In genomic region chr7:24916463-24917040, GRCh38 we compare ENCODE assay signal across 21 cellular contexts.
A peak's percentile ranks its signal among the peaks of the same experiment; 100 is the strongest.
DNase-seq lines count a peak whose midpoint lies in the region; ATAC-seq lines count a peak whose summit lies in the region.
"Had no signal": no experiment of that assay in that cellular context is flagged by ENCODE, and none has a peak within 500 bp of the region (broad histone marks: within the 10 kb centered on the region; RNA-seq: fewer than 3 reads in every experiment).

No MANE protein-coding gene starts in this region.

- peaks cover 23% of the 10 kb centered on the region for H3K36me3 Mint-ChIP-seq in activated T-cell treated with anti-CD3 and anti-CD28 coated beads, Interleukin-2, amount 50 U/mL, for 4 hours (ENCODE audit: insufficient read depth)
- peaks cover 16 to 29% of the 10 kb centered on the region in 2 donors for H3K36me3 Mint-ChIP-seq in stimulated activated naive B cell treated with anti-CD40 and anti-IgM and Interleukin-4, amounts not matched to agents 10 μg/mL and 1 μg/mL and 100 μg/mL, for 72 hours
- H3K36me3 Mint-ChIP-seq: mesothelial cell of epicardium had no signal

- no peaks in the 10 kb centered on the region for H3K27me3 ChIP-seq in Karpas-422 (ENCODE audit: low read length)
- H3K27me3 ChIP-seq: cardiac muscle cell, heart left ventricle, left lung, sigmoid colon, tibial artery had no signal

- no peaks in the 10 kb centered on the region for H3K9me2 ChIP-seq in Karpas-422 (replicated peaks; ENCODE audit: insufficient read depth, low read length)

- peaks cover 99% of the 10 kb centered on the region for H3K79me2 ChIP-seq in Karpas-422 (ENCODE audit: low read length)

- peaks cover 99% of the 10 kb centered on the region for H3K4me1 ChIP-seq in Karpas-422 (ENCODE audit: low read length)
- H3K4me1 ChIP-seq: tibial artery had no signal

- H3K36me3 ChIP-seq in Karpas-422 (ENCODE audit: insufficient read depth, low read length), result peaks cover 13% of the 10 kb centered on the region; the same call in 1 of the 2 replicates
- H3K36me3 ChIP-seq: cardiac muscle cell, heart left ventricle, left lung, sigmoid colon, tibial artery had no signal

- peaks cover 3% of the 10 kb centered on the region for H3K9me3 Mint-ChIP-seq in activated T-cell treated with anti-CD3 and anti-CD28 coated beads, Interleukin-2, amount 50 U/mL, for 4 hours
- peaks cover 0 to 2% of the 10 kb centered on the region in 2 donors for H3K9me3 Mint-ChIP-seq in stimulated activated naive B cell treated with anti-CD40 and anti-IgM and Interleukin-4, amounts not matched to agents 10 μg/mL and 1 μg/mL and 100 μg/mL, for 72 hours
- H3K9me3 Mint-ChIP-seq: dendritic cell treated with granulocyte-macrophage colony-stimulating factor and Interleukin-4, amounts not matched to agents 40 ng/mL and 50 ng/mL, for 4 days; nephron progenitor cell had no signal

- no peak overlapping the region for H3K4me3 ChIP-seq in Karpas-422 (ENCODE audit: low read length)
- H3K4me3 ChIP-seq: cardiac muscle cell, GM23248, heart left ventricle, left lung, sigmoid colon, tibial artery had no signal

- peak overlapping the region; percentile 48 for H3K4me3 Mint-ChIP-seq in activated T-cell treated with anti-CD3 and anti-CD28 coated beads, Interleukin-2, amount 50 U/mL, for 4 hours
- peak overlapping the region; percentile 4 to 5 for H3K4me3 Mint-ChIP-seq in stimulated activated naive B cell treated with anti-CD40 and anti-IgM and Interleukin-4, amounts not matched to agents 10 μg/mL and 1 μg/mL and 100 μg/mL, for 72 hours
- H3K4me3 Mint-ChIP-seq: dendritic cell treated with granulocyte-macrophage colony-stimulating factor and Interleukin-4, amounts not matched to agents 40 ng/mL and 50 ng/mL, for 4 days; mesothelial cell of epicardium; nephron progenitor cell had no signal

- peaks cover 69% of the 10 kb centered on the region for H3K4me1 Mint-ChIP-seq in activated T-cell treated with anti-CD3 and anti-CD28 coated beads, Interleukin-2, amount 50 U/mL, for 4 hours (ENCODE audit: low read depth)
- peaks cover 65 to 96% of the 10 kb centered on the region in 2 donors for H3K4me1 Mint-ChIP-seq in stimulated activated naive B cell treated with anti-CD40 and anti-IgM and Interleukin-4, amounts not matched to agents 10 μg/mL and 1 μg/mL and 100 μg/mL, for 72 hours
- H3K4me1 Mint-ChIP-seq: nephron progenitor cell had no signal

- peak overlapping the region; percentile 59 for H3K27ac Mint-ChIP-seq in stimulated activated naive B cell treated with anti-CD40 and anti-IgM and Interleukin-4, amounts not matched to agents 10 μg/mL and 1 μg/mL and 100 μg/mL, for 72 hours
- H3K27ac Mint-ChIP-seq: dendritic cell treated with granulocyte-macrophage colony-stimulating factor and Interleukin-4, amounts not matched to agents 40 ng/mL and 50 ng/mL, for 4 days; mesothelial cell of epicardium; nephron progenitor cell had no signal

- no peak for DNase-seq in activated T-cell treated with anti-CD3 and anti-CD28 coated beads, Interleukin-2, amount 50 U/mL, for 4 hours
- DNase-seq in activated T-cell treated with anti-CD3 and anti-CD28 coated beads for 4 hours (no peak), Karpas-422 (no peak), amniotic epithelial cell (ENCODE audit: low read depth) (peak; percentile 66), NCI-H2196 treated with DMSO at 0.1 percent for 48 hours (lab: John Stamatoyannopoulos, UW; ENCODE audit: unreplicated experiment) (no peak)
- no peak for DNase-seq in stimulated activated naive B cell treated with anti-CD40 and anti-IgM and Interleukin-4, amounts not matched to agents 10 μg/mL and 1 μg/mL and 100 μg/mL, for 72 hours
- DNase-seq: activated CD4-positive, alpha-beta T cell treated with anti-CD3 and anti-CD28 coated beads for 4 hours; GM23248; heart left ventricle; left lung; NCI-H2029; nephron progenitor cell; NK-92 treated with Interleukin-12 subunit alpha and Interleukin-12 subunit beta, amount 100 ng/mL, for 24 hours; sigmoid colon; tibial artery had no signal

- H2AFZ ChIP-seq in Karpas-422 (ENCODE audit: low read length), result no peak overlapping the region
- H2AFZ ChIP-seq: GM23248 had no signal

- H4K20me1 ChIP-seq in Karpas-422 (ENCODE audit: insufficient read depth, low read depth, low read length), result peaks cover 32% of the 10 kb centered on the region

- no peaks in the 10 kb centered on the region for H3K9me3 ChIP-seq in Karpas-422 (ENCODE audit: low read length)
- H3K9me3 ChIP-seq: heart left ventricle, left lung, sigmoid colon, tibial artery had no signal

- no peak overlapping the region for H3K9ac ChIP-seq in Karpas-422 (ENCODE audit: low read length)
- H3K9ac ChIP-seq: GM23248, KMS-11 had no signal

- no peaks in the 10 kb centered on the region for H3K27me3 Mint-ChIP-seq in activated T-cell treated with anti-CD3 and anti-CD28 coated beads, Interleukin-2, amount 50 U/mL, for 4 hours (ENCODE audit: low read depth)
- no peaks in the 10 kb centered on the region for H3K27me3 Mint-ChIP-seq in stimulated activated naive B cell treated with anti-CD40 and anti-IgM and Interleukin-4, amounts not matched to agents 10 μg/mL and 1 μg/mL and 100 μg/mL, for 72 hours
- H3K27me3 Mint-ChIP-seq: dendritic cell treated with granulocyte-macrophage colony-stimulating factor and Interleukin-4, amounts not matched to agents 40 ng/mL and 50 ng/mL, for 4 days had no signal

- ATAC-seq in activated T-cell treated with anti-CD3 and anti-CD28 coated beads, Interleukin-2, amount 50 U/mL, for 4 hours, result no peak
- ATAC-seq in stimulated activated naive B cell treated with anti-CD40 and anti-IgM and Interleukin-4, amounts not matched to agents 10 μg/mL and 1 μg/mL and 100 μg/mL, for 72 hours (replicated peaks), result no peak
- ATAC-seq in HG03025 (IDR thresholded peaks at IDR 0.05; ENCODE audit: low FRiP score, unreplicated experiment), result no peak
- ATAC-seq in HG02678 (IDR thresholded peaks at IDR 0.05; ENCODE audit: unreplicated experiment), result no peak
- ATAC-seq: heart left ventricle, left lung had no signal

- H3K4me2 ChIP-seq in Karpas-422 (ENCODE audit: low read depth, low read length, poor library complexity, severe bottlenecking), result peak overlapping the region; percentile 12
- H3K4me2 ChIP-seq: KMS-11 had no signal

- peak overlapping the region; percentile 81 for H3K27ac ChIP-seq in Karpas-422 (ENCODE audit: low read length)
- H3K27ac ChIP-seq: cardiac muscle cell, GM23248, heart left ventricle, KMS-11, left lung, sigmoid colon, tibial artery had no signal
